Comparison of ENCODE assay signal across 2 cellular contexts in genomic region chr2:3618367-3618766, GRCh38.
TF ChIP-seq lines count a peak whose summit lies in the region.

No MANE protein-coding gene starts in this region.

TF ChIP-seq in A549, 52 proteins besides CTCF, POLR2A, EP300 and RAD21:
- TF ChIP-seq ZC3H11A (IDR thresholded peaks at IDR 0.05) (no peak), TP53 (CRISPR knock-in tag; IDR thresholded peaks at IDR 0.05) (no peak), MAFK (IDR thresholded peaks at IDR 0.05; ENCODE audit: partially characterized antibody) (no peak), RCOR1 (IDR thresholded peaks at IDR 0.05; ENCODE audit: low read depth, low read length) (no peak), JUN (IDR thresholded peaks at IDR 0.05) (no peak), HOXB13 (CRISPR knock-in tag; IDR thresholded peaks at IDR 0.05; ENCODE audit: low read depth) (no peak), KDM1A (IDR thresholded peaks at IDR 0.05; ENCODE audit: low read depth) (no peak), CHD4 (IDR thresholded peaks at IDR 0.05; ENCODE audit: borderline replicate concordance) (no peak), RFX5 (IDR thresholded peaks at IDR 0.05) (no peak)
TF ChIP-seq in A549: peak in this region for 0.

TF ChIP-seq in SK-N-SH, 30 proteins besides CTCF, POLR2A, EP300 and RAD21:
- 0 out of 2 replicates have a peak, but pooled peaks have one; percentile 57 for TF ChIP-seq FOXJ3 (CRISPR knock-in tag; IDR thresholded peaks at IDR 0.05)
- no peak for TF ChIP-seq ELF1 (IDR thresholded peaks at IDR 0.05)
- TF ChIP-seq GATA2 (CRISPR knock-in tag; IDR thresholded peaks at IDR 0.05), result peak; percentile 91
- TF ChIP-seq RCOR1 (IDR thresholded peaks at IDR 0.05; ENCODE audit: low read length), result peak; percentile 21; the same call in 1 of the 2 replicates
